Comparison of ENCODE assay signal across 11 cellular contexts in genomic region chr9:91099471-91099870, GRCh38.
DNase-seq lines count a peak whose midpoint lies in the region; ATAC-seq and TF ChIP-seq lines count a peak whose summit lies in the region.
"Had no signal": no experiment of that assay in that cellular context is flagged by ENCODE, and none has a peak within 500 bp of the region (broad histone marks: within the 10 kb centered on the region; RNA-seq: fewer than 3 reads in every experiment).

No MANE protein-coding gene starts in this region.

- H3K9me3 ChIP-seq in mammary epithelial cell (replicated peaks; ENCODE audit: insufficient read depth, low read length): no peaks in the 10 kb centered on the region
- no peaks in the 10 kb centered on the region for H3K9me3 ChIP-seq in gastroesophageal sphincter
- H3K9me3 ChIP-seq in thoracic aorta: no peaks in the 10 kb centered on the region

- TF ChIP-seq POLR2A in gastroesophageal sphincter (IDR thresholded peaks at IDR 0.05): no peak

- no peaks in the 10 kb centered on the region for H4K20me1 ChIP-seq in mammary epithelial cell (ENCODE audit: insufficient read depth, low read length)

- H3K27ac ChIP-seq in mammary epithelial cell (ENCODE audit: insufficient read depth, low read depth, low read length) (no peak overlapping the region), gastroesophageal sphincter (peak overlapping the region in 3 of 4 donors; percentile 65 to 74 (median 71)), thoracic aorta (peak overlapping the region; percentile 63 to 82)
- H3K27ac ChIP-seq: C4-2B had no signal

- H3K4me1 ChIP-seq in mammary epithelial cell (ENCODE audit: insufficient read depth, low read length) (peaks cover 15% of the 10 kb centered on the region), gastroesophageal sphincter (peaks cover 0 to 33% (median 17%) of the 10 kb centered on the region in 3 donors), thoracic aorta (ENCODE audit: control insufficient read depth in 1 of 2, low read depth in 2 of 2) (peaks cover 22 to 27% of the 10 kb centered on the region in 2 donors)

- intact Hi-C loops in MCF 10A (cut with micrococcal nuclease): no loop called here
- intact Hi-C loops in mammary epithelial cell (cut with micrococcal nuclease): no loop called here
- intact Hi-C loops in activated CD8-positive, alpha-beta T cell treated with anti-CD3 and anti-CD28 coated beads for 36 hours (cut with micrococcal nuclease): no loop called here

- H3K4me3 Mint-ChIP-seq in MCF 10A (ENCODE audit: unreplicated experiment): no peak overlapping the region
- H3K4me3 Mint-ChIP-seq in activated CD8-positive, alpha-beta T cell treated with anti-CD3 and anti-CD28 coated beads for 36 hours: peak overlapping the region; percentile 79

- no peaks in the 10 kb centered on the region for H3K79me2 ChIP-seq in mammary epithelial cell (ENCODE audit: insufficient read depth, low read length)

- TF ChIP-seq CTCF in MCF 10A (IDR thresholded peaks at IDR 0.05; ENCODE audit: unreplicated experiment): no peak
- no peak for TF ChIP-seq CTCF in mammary epithelial cell (conservative IDR thresholded peaks at IDR 0.05 in 1 of 2, IDR thresholded peaks at IDR 0.05 in 1 of 2; ENCODE audit: extremely low read depth in 1 of 2, insufficient read depth in 1 of 2, low read depth in 1 of 2, low read length in 2 of 2)
- TF ChIP-seq CTCF in activated CD8-positive, alpha-beta T cell treated with anti-CD3 and anti-CD28 coated beads for 36 hours (IDR thresholded peaks at IDR 0.05): no peak
- no peak for TF ChIP-seq CTCF in gastroesophageal sphincter (IDR thresholded peaks at IDR 0.05)
- TF ChIP-seq CTCF in thoracic aorta (IDR thresholded peaks at IDR 0.05): no peak

- in situ Hi-C loops in mammary epithelial cell (cut with MboI; ENCODE audit: low sequenced_read_pairs in 2 of 2): loop anchor here in 1 of 2 donors (25.0 kb wide), 1 partner anchor 338 kb away; no protein-coding TSS in a partner anchor

- H3K36me3 Mint-ChIP-seq in MCF 10A (ENCODE audit: insufficient read depth, unreplicated experiment): peaks cover 5% of the 10 kb centered on the region
- H3K36me3 Mint-ChIP-seq in activated CD8-positive, alpha-beta T cell treated with anti-CD3 and anti-CD28 coated beads for 36 hours (ENCODE audit: low read depth): peaks cover 10% of the 10 kb centered on the region

- CTCF ChIA-PET in MCF 10A (lab: Yijun Ruan, JAX): interaction anchor here (0.5 to 2.7 kb wide), 8 partner anchors 10 to 628 kb away, joined by 3 to 14 read pairs (median 3); no protein-coding TSS in a partner anchor
- CTCF ChIA-PET in mammary epithelial cell (lab: Charles Lee; ENCODE audit: low non-redundant PET): no interaction called here
- CTCF ChIA-PET in activated CD8-positive, alpha-beta T cell treated with anti-CD3 and anti-CD28 coated beads for 36 hours (lab: Charles Lee): interaction anchor here (0.7 to 3.0 kb wide), 15 partner anchors 10 to 294 kb away, joined by 3 to 22 read pairs (median 4); no protein-coding TSS in a partner anchor

- BruUV-seq in MCF 10A (replicated peaks; lab: Mats Ljungman, UMichigan) (no TSS peak), mammary epithelial cell (replicated peaks; lab: Mats Ljungman, UMichigan) (no TSS peak)

- WGBS in mammary epithelial cell (ENCODE audit: low coverage, missing lambda C conversion rate): 92% methylated on average over 4 of the region's 4 CpGs
- 46 to 51% methylated on average over 3 to 4 of the region's 4 CpGs for WGBS in gastroesophageal sphincter (ENCODE audit: low coverage in 1 of 2), 2 donors

- H3K36me3 ChIP-seq in mammary epithelial cell (ENCODE audit: insufficient read depth, low read length) (no peaks in the 10 kb centered on the region), gastroesophageal sphincter (no peaks in the 10 kb centered on the region), thoracic aorta (no peaks in the 10 kb centered on the region)

- no peak overlapping the region for H3K4me2 ChIP-seq in mammary epithelial cell (ENCODE audit: insufficient read depth, low read depth, low read length)

- dilution Hi-C loops in mammary epithelial cell (cut with HindIII; ENCODE audit: low sequenced_read_pairs): no loop called here

- DNase-seq in MCF 10A (ENCODE audit: unreplicated experiment) (no peak), mammary epithelial cell (no peak), thoracic aorta (ENCODE audit: low spot score) (no peak), NOMO-1 treated with DMSO at 0.1 percent for 48 hours (lab: John Stamatoyannopoulos, UW; ENCODE audit: unreplicated experiment) (no peak), SKM-1 treated with dmso at 0.1 percent for 144 hours (lab: John Stamatoyannopoulos, UW; ENCODE audit: unreplicated experiment) (no peak), NCI-H2171 (lab: John Stamatoyannopoulos, UW) (no peak)
- DNase-seq in activated CD8-positive, alpha-beta T cell treated with anti-CD3 and anti-CD28 coated beads for 36 hours: no peak
- DNase-seq: dorsolateral prefrontal cortex, GF-D8 had no signal

- no peaks in the 10 kb centered on the region for H3K27me3 Mint-ChIP-seq in MCF 10A (ENCODE audit: insufficient read depth, unreplicated experiment)
- H3K27me3 Mint-ChIP-seq in activated CD8-positive, alpha-beta T cell treated with anti-CD3 and anti-CD28 coated beads for 36 hours: no peaks in the 10 kb centered on the region

- H3K4me1 Mint-ChIP-seq in MCF 10A (ENCODE audit: insufficient read depth, unreplicated experiment): peaks cover 34% of the 10 kb centered on the region
- peaks cover 65% of the 10 kb centered on the region for H3K4me1 Mint-ChIP-seq in activated CD8-positive, alpha-beta T cell treated with anti-CD3 and anti-CD28 coated beads for 36 hours (ENCODE audit: low read depth)

- no peak for ATAC-seq in activated CD8-positive, alpha-beta T cell treated with anti-CD3 and anti-CD28 coated beads for 36 hours
- ATAC-seq in gastroesophageal sphincter: no peak
- no peak for ATAC-seq in thoracic aorta (ENCODE audit: insufficient number of reproducible peaks, low FRiP score, low read depth)

- no peak for TF ChIP-seq EP300 in gastroesophageal sphincter (IDR thresholded peaks at IDR 0.05)

- H3K4me3 ChIP-seq in mammary epithelial cell (replicated peaks in 1 of 3; ENCODE audit: insufficient read depth in 1 of 3, low read depth in 2 of 3, low read length in 3 of 3): no peak overlapping the region
- no peak overlapping the region for H3K4me3 ChIP-seq in gastroesophageal sphincter
- peak overlapping the region; percentile 7 for H3K4me3 ChIP-seq in thoracic aorta

- H3K27me3 ChIP-seq in mammary epithelial cell (ENCODE audit: insufficient read depth, low read length) (no peaks in the 10 kb centered on the region), gastroesophageal sphincter (no peaks in the 10 kb centered on the region), thoracic aorta (replicated peaks; ENCODE audit: insufficient read depth) (no peaks in the 10 kb centered on the region)
- H3K27me3 ChIP-seq: dorsolateral prefrontal cortex had no signal

- H3K27ac Mint-ChIP-seq in MCF 10A (ENCODE audit: low read depth, unreplicated experiment): peak overlapping the region; percentile 43
- H3K27ac Mint-ChIP-seq in activated CD8-positive, alpha-beta T cell treated with anti-CD3 and anti-CD28 coated beads for 36 hours: peak overlapping the region; percentile 95

- H3K9me3 Mint-ChIP-seq in MCF 10A (ENCODE audit: unreplicated experiment): peaks cover 4% of the 10 kb centered on the region
- H3K9me3 Mint-ChIP-seq in activated CD8-positive, alpha-beta T cell treated with anti-CD3 and anti-CD28 coated beads for 36 hours: peaks cover 6% of the 10 kb centered on the region

- POLR2A ChIA-PET in MCF 10A (lab: Yijun Ruan, JAX): interaction anchor here (0.8 to 2.3 kb wide), 31 partner anchors 9 to 334 kb away, joined by 3 to 17 read pairs (median 5); no protein-coding TSS in a partner anchor
- POLR2A ChIA-PET in activated CD8-positive, alpha-beta T cell treated with anti-CD3 and anti-CD28 coated beads for 36 hours (lab: Charles Lee): interaction anchor here (0.7 to 5.9 kb wide), 15 partner anchors 10 to 325 kb away, joined by 3 to 64 read pairs (median 5); partner anchors contain the start of gene NFIL3

- no peak overlapping the region for H3K9ac ChIP-seq in mammary epithelial cell (ENCODE audit: insufficient read depth, low read length)

- H2AFZ ChIP-seq in mammary epithelial cell (ENCODE audit: low read depth, low read length): no peak overlapping the region
